ENCODE assay signal across 8 cellular contexts in genomic region chr7:24572421-24573007, GRCh38. TPM values are rescaled to one million over a fixed set of nuclear protein-coding genes. Genes with fewer than 3 reads are reported as not detected.
DNase-seq lines count a peak whose midpoint lies in the region; ATAC-seq and TF ChIP-seq lines count a peak whose summit lies in the region.

No MANE protein-coding gene starts in this region.

- peak overlapping the region; percentile 76 for H3K4me3 ChIP-seq in HUES48 (ENCODE audit: low read depth, low read length)

- TF ChIP-seq CTCF in chondrocyte (IDR thresholded peaks at IDR 0.05) = no peak

- peaks cover 12% of the 10 kb centered on the region for H3K27me3 ChIP-seq in HUES48 (ENCODE audit: control insufficient read depth, insufficient read depth, low read length)

- H3K27me3 Mint-ChIP-seq in chondrocyte (ENCODE audit: low read depth) = peaks cover 19% of the 10 kb centered on the region

- DNase-seq in DMS114 treated with DMSO at 0.1 percent for 48 hours (lab: John Stamatoyannopoulos, UW; ENCODE audit: unreplicated experiment) = peak; percentile 49
- DNase-seq in T1000 (lab: John Stamatoyannopoulos, UW) = peak; percentile 23
- DNase-seq in chondrocyte (ENCODE audit: low spot score) = no peak
- DNase-seq in kidney tubule cell (ENCODE audit: low spot score) = peak; percentile 95
- DNase-seq in stimulated activated CD4-positive, alpha-beta T cell treated with anti-CD3 and anti-CD28 coated beads, Interleukin-4, amount 100 ng/mL, for 24 hours = peak; percentile 17

- H3K36me3 Mint-ChIP-seq in chondrocyte (ENCODE audit: low read depth) = no peaks in the 10 kb centered on the region

- H3K36me3 ChIP-seq in HUES48 (ENCODE audit: control insufficient read depth, insufficient read depth, low read length) = no peaks in the 10 kb centered on the region

- H3K27ac Mint-ChIP-seq in chondrocyte (ENCODE audit: unreplicated experiment) = peak overlapping the region; percentile 76

- H3K4me1 Mint-ChIP-seq in chondrocyte (ENCODE audit: low read depth) = peaks cover 23% of the 10 kb centered on the region

- H3K9me3 Mint-ChIP-seq in chondrocyte (ENCODE audit: low read depth) = no peaks in the 10 kb centered on the region

- peaks cover 65% of the 10 kb centered on the region for H3K4me1 ChIP-seq in HUES48 (ENCODE audit: control insufficient read depth, insufficient read depth, low read length)

- H3K4me3 Mint-ChIP-seq in chondrocyte (ENCODE audit: unreplicated experiment) = peak overlapping the region; percentile 84

- H3K27ac ChIP-seq in HUES48 (ENCODE audit: low read depth, low read length) = peak overlapping the region; percentile 42

- H3K9ac ChIP-seq in HUES48 (ENCODE audit: low read depth, low read length) = peak overlapping the region; percentile 51

- no peak for ATAC-seq in HG02642 (IDR thresholded peaks at IDR 0.05; ENCODE audit: poor library complexity, unreplicated experiment)
- no peak for ATAC-seq in GM18519 (IDR thresholded peaks at IDR 0.05; ENCODE audit: low FRiP score, unreplicated experiment)

- H3K9me3 ChIP-seq in HUES48 (ENCODE audit: control insufficient read depth, insufficient read depth, low read length) = no peaks in the 10 kb centered on the region

RNA-seq across cellular contexts. Expression of gene PALS2, which starts 0.7 kb away (rescaled TPM):
- 20.3 to 30.4 TPM (median 20.8 TPM) in 3 replicates for total RNA-seq in chondrocyte
